1 cellular context compared by ENCODE assay signal in genomic region chr11:119339581-119340334, GRCh38.
A peak's percentile ranks its signal among the peaks of the same experiment; 100 is the strongest.
TF ChIP-seq lines count a peak whose summit lies in the region.

No MANE protein-coding gene starts in this region.

TF ChIP-seq in H1, 55 proteins besides CTCF, POLR2A, EP300 and RAD21:
- no peak for TF ChIP-seq NRF1 (IDR thresholded peaks at IDR 0.05; ENCODE audit: low read depth, low read length)
- peak; percentile 63; the same call in 1 of the 2 replicates for TF ChIP-seq EGR1 (IDR thresholded peaks at IDR 0.05; ENCODE audit: borderline replicate concordance, low read depth, low read length)
- no peak for TF ChIP-seq CHD7 (IDR thresholded peaks at IDR 0.05; ENCODE audit: insufficient replicate concordance, low read length)
- no peak for TF ChIP-seq POLR2AphosphoS5 (IDR thresholded peaks at IDR 0.05; ENCODE audit: low read depth, low read length)
- peak; percentile 55 for TF ChIP-seq RNF2 (IDR thresholded peaks at IDR 0.05; ENCODE audit: borderline replicate concordance, low read depth, low read length, missing control alignments, poor library complexity, severe bottlenecking)
- TF ChIP-seq EZH2 (IDR thresholded peaks at IDR 0.05; ENCODE audit: low read depth, low read length, severe bottlenecking): peak; percentile 50
- TF ChIP-seq TBP (IDR thresholded peaks at IDR 0.05; ENCODE audit: low read depth, low read length): peak; percentile 7; the same call in 1 of the 2 replicates
- TF ChIP-seq CHD2 (IDR thresholded peaks at IDR 0.05; ENCODE audit: low read length): no peak
- 0 out of 2 replicates have a peak, but pooled peaks have one; percentile 33 for TF ChIP-seq TCF12 (IDR thresholded peaks at IDR 0.05; ENCODE audit: low read depth, low read length)
- peak; percentile 98 for TF ChIP-seq MAX (IDR thresholded peaks at IDR 0.05)
- TF ChIP-seq SAP30 (IDR thresholded peaks at IDR 0.05; ENCODE audit: insufficient read depth, insufficient replicate concordance, low read length): no peak
- TF ChIP-seq TAF1 (IDR thresholded peaks at IDR 0.05; ENCODE audit: low read depth, low read length): 0 out of 2 replicates have a peak, but pooled peaks have one; percentile 47
- 0 out of 2 replicates have a peak, but pooled peaks have one; percentile 14 for TF ChIP-seq KDM1A (IDR thresholded peaks at IDR 0.05; ENCODE audit: borderline replicate concordance, low read length)
- peak; percentile 78 for TF ChIP-seq KDM4A (IDR thresholded peaks at IDR 0.05; ENCODE audit: low read depth, low read length, severe bottlenecking)
- 0 out of 4 replicates have a peak, but pooled peaks have one; percentile 46 to 66 for TF ChIP-seq SIN3A (conservative IDR thresholded peaks at IDR 0.05 in 1 of 2, IDR thresholded peaks at IDR 0.05 in 1 of 2; ENCODE audit: low read depth in 1 of 2, low read length in 2 of 2)
- peak; percentile 77 for TF ChIP-seq TAF7 (optimal IDR thresholded peaks at IDR 0.05; ENCODE audit: borderline replicate concordance, low read depth, low read length)
- 0 out of 2 replicates have a peak, but pooled peaks have one; percentile 51 for TF ChIP-seq GABPA (IDR thresholded peaks at IDR 0.05; ENCODE audit: borderline replicate concordance, insufficient read depth, low read length)
- peak; percentile 65 for TF ChIP-seq RBBP5 (IDR thresholded peaks at IDR 0.05; ENCODE audit: borderline replicate concordance, low read depth, low read length)
- 0 out of 2 replicates have a peak, but pooled peaks have one; percentile 19 for TF ChIP-seq JUND (IDR thresholded peaks at IDR 0.05; ENCODE audit: low read length)
- 0 out of 2 replicates have a peak, but pooled peaks have one; percentile 8 for TF ChIP-seq SP1 (IDR thresholded peaks at IDR 0.05; ENCODE audit: low read depth, low read length)
- TF ChIP-seq CBX8 (IDR thresholded peaks at IDR 0.05; ENCODE audit: borderline replicate concordance, low read depth, low read length): no peak
- TF ChIP-seq HDAC2 (IDR thresholded peaks at IDR 0.05; ENCODE audit: borderline replicate concordance in 1 of 2, low read depth in 2 of 2, low read length in 2 of 2): peak in 1 of 2 experiments; percentile 18; a peak in 1 of 4 replicates
- TF ChIP-seq TEAD4 (IDR thresholded peaks at IDR 0.05; ENCODE audit: low read depth, low read length): no peak
- peak; percentile 94 for TF ChIP-seq E2F6 (IDR thresholded peaks at IDR 0.05)
- peak; percentile 75 for TF ChIP-seq ASH2L (IDR thresholded peaks at IDR 0.05; ENCODE audit: low read length)
- TF ChIP-seq SP4 (IDR thresholded peaks at IDR 0.05; ENCODE audit: low read length): no peak
- 0 out of 2 replicates have a peak, but pooled peaks have one; percentile 17 for TF ChIP-seq PHF8 (conservative IDR thresholded peaks at IDR 0.05; ENCODE audit: low read depth, low read length)
